ENCODE assay signal across 8 cellular contexts in genomic region chr9:4796988-4797956, GRCh38. TPM values are rescaled to one million over a fixed set of nuclear protein-coding genes. Genes with fewer than 3 reads are reported as not detected.
DNase-seq lines count a peak whose midpoint lies in the region; ATAC-seq and TF ChIP-seq lines count a peak whose summit lies in the region.

No MANE protein-coding gene starts in this region.

- ATAC-seq in HG03045 (IDR thresholded peaks at IDR 0.05; ENCODE audit: unreplicated experiment) = no peak
- no peak for ATAC-seq in activated CD4-positive, CD25-positive, alpha-beta regulatory T cell treated with anti-CD3 and anti-CD28 coated beads, Interleukin-2, amount 50 U/mL, for 24 hours

- TF ChIP-seq CTCF in GM10266 (IDR thresholded peaks at IDR 0.05; ENCODE audit: control insufficient read depth, insufficient read depth, low read depth, missing control alignments) (peak; percentile 56), choroid plexus epithelial cell (conservative IDR thresholded peaks at IDR 0.05; ENCODE audit: low read depth, low read length) (peak; percentile 82)

- peak; percentile 41 to 49 for DNase-seq in AML-193 (lab: John Stamatoyannopoulos, UW)
- DNase-seq in GM10266 (ENCODE audit: extremely low spot score) = no peak
- DNase-seq in NCI-H69 (lab: John Stamatoyannopoulos, UW) = peak; percentile 67
- DNase-seq in choroid plexus epithelial cell (ENCODE audit: low read depth) = peak; percentile 64
- peak; percentile 46 for DNase-seq in myocyte (ENCODE audit: low read depth)
- DNase-seq in OCI-M2 (lab: John Stamatoyannopoulos, UW; ENCODE audit: unreplicated experiment) = no peak

- H3K4me3 ChIP-seq in choroid plexus epithelial cell (ENCODE audit: low read depth, low read length) = no peak overlapping the region

RNA-seq across cellular contexts. Expression of gene RCL1, which starts 4.5 kb away (rescaled TPM):
- 11.7 and 12.1 TPM in 2 replicates for total RNA-seq in myocyte
- 6.5 TPM for polyA plus RNA-seq in myocyte (2012)

RNA-seq across cellular contexts. Expression of gene AK3, which starts 56.3 kb away (rescaled TPM):
- 116 and 134 TPM in 2 replicates for total RNA-seq in myocyte
- 47.0 TPM for polyA plus RNA-seq in myocyte (2012)

Comparison
In these comparisons a context has a peak if more than half of its experiments do, and no peak if none do; other contexts are left out.
1. DNase-seq: peak in AML-193 (2 of 2), NCI-H69 (single experiment), choroid plexus epithelial cell (single experiment) and myocyte (single experiment); none in GM10266 (single experiment) and OCI-M2 (single experiment).